ENCODE assay signal across 8 cellular contexts in the genomic region with DNA sequence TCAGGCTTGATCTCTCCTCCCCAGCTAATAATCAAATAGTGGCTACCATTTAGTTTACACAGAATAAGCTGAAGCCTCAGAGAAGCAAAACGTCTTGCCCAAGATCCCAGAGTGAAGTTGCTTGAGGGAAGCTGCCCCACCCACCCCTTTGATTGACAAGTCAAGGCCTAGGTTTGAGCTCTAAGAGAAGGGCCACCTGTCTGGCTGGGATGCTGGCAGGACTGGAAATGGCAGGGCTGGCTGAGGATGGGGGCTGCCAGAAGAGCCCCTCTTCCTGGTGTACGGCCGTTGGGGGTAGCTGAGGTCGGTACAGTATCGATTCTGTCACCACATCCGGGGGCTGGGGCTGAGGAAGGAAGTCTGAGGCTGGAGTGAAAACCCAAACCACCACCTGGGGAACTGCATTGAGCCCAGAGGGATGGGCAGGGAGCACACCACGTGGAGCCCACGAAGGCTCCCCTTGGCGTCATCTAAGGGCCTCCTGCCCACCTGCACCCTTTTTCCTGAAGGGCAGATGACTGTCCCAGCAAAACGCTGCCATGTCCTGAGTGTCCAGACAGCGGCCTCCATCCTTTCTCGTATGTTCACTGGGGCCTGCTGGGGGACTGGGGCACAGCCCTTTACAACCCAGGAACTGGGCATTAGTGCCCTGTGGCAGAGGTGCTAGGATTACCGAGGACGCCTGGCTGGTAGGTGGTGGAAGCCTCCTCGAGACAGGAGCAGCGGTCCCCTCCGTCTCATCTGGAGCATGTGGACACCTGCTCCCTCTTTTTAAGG. TPM values are rescaled to one million over a fixed set of nuclear protein-coding genes. Genes with fewer than 3 reads are reported as not detected.
A peak's percentile ranks its signal among the peaks of the same experiment; 100 is the strongest.
DNase-seq lines count a peak whose midpoint lies in the region; ATAC-seq, FAIRE-seq and TF ChIP-seq lines count a peak whose summit lies in the region.

No MANE protein-coding gene starts in this region.

- H3K9ac ChIP-seq in endothelial cell of umbilical vein (replicated peaks; ENCODE audit: extremely low read depth, insufficient read depth, low read length) (no peak overlapping the region), skeletal muscle tissue (ENCODE audit: low read depth in 1 of 3, low read length in 3 of 3) (peak overlapping the region in 1 of 3 donors; percentile 82)

- H3K9me1 ChIP-seq in endothelial cell of umbilical vein (replicated peaks; ENCODE audit: control insufficient read depth, extremely low read depth, insufficient read depth, low read length) = no peaks in the 10 kb centered on the region

- CTCF ChIA-PET in activated CD4-positive, alpha-beta memory T cell treated with anti-CD3 and anti-CD28 coated beads for 36 hours (lab: Charles Lee) = interaction anchor here (0.7 to 1.1 kb wide), 5 partner anchors 10 to 14 kb away, joined by 3 to 7 read pairs (median 3); no protein-coding TSS in a partner anchor
- CTCF ChIA-PET in endothelial cell of umbilical vein (lab: Charles Lee) = interaction anchor here (1.0 kb wide), 1 partner anchor 13 kb away, joined by 3 read pairs; no protein-coding TSS in a partner anchor

- peaks cover 6 to 30% of the 10 kb centered on the region in 2 experiments for H3K36me3 ChIP-seq in endothelial cell of umbilical vein (ENCODE audit: control insufficient read depth in 2 of 2, extremely low read depth in 1 of 2, insufficient read depth in 2 of 2, low read length in 2 of 2)
- H3K36me3 ChIP-seq in skeletal muscle tissue (ENCODE audit: control insufficient read depth in 3 of 3, insufficient read depth in 3 of 3, low read length in 3 of 3) = peaks cover 33 to 36% (median 36%) of the 10 kb centered on the region in 3 donors

- H3K9me3 Mint-ChIP-seq in activated CD4-positive, alpha-beta memory T cell treated with anti-CD3 and anti-CD28 coated beads for 36 hours = no peaks in the 10 kb centered on the region

- H3K9me3 ChIP-seq in endothelial cell of umbilical vein (replicated peaks; ENCODE audit: control insufficient read depth, insufficient read depth, low read length) (no peaks in the 10 kb centered on the region), skeletal muscle tissue (ENCODE audit: control insufficient read depth in 3 of 3, low read length in 3 of 3) (no peaks in the 10 kb centered on the region)

- H3K4me3 ChIP-seq in endothelial cell of umbilical vein (replicated peaks in 1 of 3; ENCODE audit: insufficient read depth in 1 of 3, low read depth in 1 of 3, low read length in 3 of 3) (no peak overlapping the region), skeletal muscle tissue (ENCODE audit: low read length in 3 of 3) (peak overlapping the region in 1 of 3 donors; percentile 88)

- ATAC-seq in GM18502 (IDR thresholded peaks at IDR 0.05; ENCODE audit: poor library complexity, unreplicated experiment) = peak; percentile 34

- POLR2A ChIA-PET in activated CD4-positive, alpha-beta memory T cell treated with anti-CD3 and anti-CD28 coated beads for 36 hours (lab: Charles Lee) = interaction anchor here (1.3 kb wide), 1 partner anchor 118 kb away, joined by 3 read pairs; no protein-coding TSS in a partner anchor
- POLR2A ChIA-PET in endothelial cell of umbilical vein (lab: Charles Lee) = interaction anchor here (0.6 kb wide), 1 partner anchor 122 kb away, joined by 7 read pairs; no protein-coding TSS in a partner anchor

- intact Hi-C loops in activated CD4-positive, alpha-beta memory T cell treated with anti-CD3 and anti-CD28 coated beads for 36 hours (cut with micrococcal nuclease) = no loop called here
- intact Hi-C loops in endothelial cell of umbilical vein (cut with micrococcal nuclease) = no loop called here

- peak overlapping the region; percentile 93 for H3K4me3 Mint-ChIP-seq in activated CD4-positive, alpha-beta memory T cell treated with anti-CD3 and anti-CD28 coated beads for 36 hours

- BruUV-seq in endothelial cell of umbilical vein (replicated peaks; lab: Mats Ljungman, UMichigan) = no TSS peak

- peaks cover 37% of the 10 kb centered on the region for H3K4me1 Mint-ChIP-seq in activated CD4-positive, alpha-beta memory T cell treated with anti-CD3 and anti-CD28 coated beads for 36 hours (ENCODE audit: low read depth)

- H3K4me1 ChIP-seq in endothelial cell of umbilical vein (ENCODE audit: control insufficient read depth, extremely low read depth, insufficient read depth, low read length) (peaks cover 41% of the 10 kb centered on the region), skeletal muscle tissue (ENCODE audit: control insufficient read depth in 3 of 3, insufficient read depth in 3 of 3, low read length in 3 of 3) (peaks cover 19 to 38% (median 31%) of the 10 kb centered on the region in 3 donors)

- H3K27ac Mint-ChIP-seq in activated CD4-positive, alpha-beta memory T cell treated with anti-CD3 and anti-CD28 coated beads for 36 hours = peak overlapping the region; percentile 95

- H3K36me3 Mint-ChIP-seq in activated CD4-positive, alpha-beta memory T cell treated with anti-CD3 and anti-CD28 coated beads for 36 hours = peaks cover 28% of the 10 kb centered on the region

- H3K27me3 ChIP-seq in endothelial cell of umbilical vein (ENCODE audit: control insufficient read depth in 2 of 2, insufficient read depth in 2 of 2, low read length in 2 of 2) (no peaks in the 10 kb centered on the region), skeletal muscle tissue (ENCODE audit: control insufficient read depth in 3 of 3, insufficient read depth in 3 of 3, low read length in 3 of 3) (no peaks in the 10 kb centered on the region)

- peak; percentile 42 for FAIRE-seq in endothelial cell of umbilical vein (lab: Jason Lieb, UNC)

- H4K20me1 ChIP-seq in endothelial cell of umbilical vein (replicated peaks; ENCODE audit: control insufficient read depth, extremely low read depth, insufficient read depth, low read length) = no peaks in the 10 kb centered on the region

- H3K79me2 ChIP-seq in endothelial cell of umbilical vein (ENCODE audit: control insufficient read depth, insufficient read depth, low read length) = peaks cover 27% of the 10 kb centered on the region

- H3K27ac ChIP-seq in endothelial cell of umbilical vein (ENCODE audit: insufficient read depth, low read depth, low read length) = no peak overlapping the region
- peak overlapping the region; percentile 69 for H3K27ac ChIP-seq in skeletal muscle tissue (ENCODE audit: low read depth, low read length)

- no peak for TF ChIP-seq CTCF in endothelial cell of umbilical vein (IDR thresholded peaks at IDR 0.05; ENCODE audit: extremely low read depth in 1 of 2, insufficient read depth in 1 of 2, low read depth in 1 of 2, low read length in 2 of 2)

- peak; percentile 36 for TF ChIP-seq POLR2A in endothelial cell of umbilical vein (IDR thresholded peaks at IDR 0.05; ENCODE audit: low read depth, low read length)

- no peaks in the 10 kb centered on the region for H3K27me3 Mint-ChIP-seq in activated CD4-positive, alpha-beta memory T cell treated with anti-CD3 and anti-CD28 coated beads for 36 hours

- no peak overlapping the region for H2AFZ ChIP-seq in endothelial cell of umbilical vein (ENCODE audit: low read depth, low read length)

- dilution Hi-C loops in endothelial cell of umbilical vein (cut with MboI; ENCODE audit: extremely low pct_ligation_motif_present, low sequenced_read_pairs) = no loop called here

- DNase-seq in M059J (ENCODE audit: low read depth) (peak; percentile 57), endothelial cell of umbilical vein (ENCODE audit: low read depth, low spot score) (no peak), ecto neural progenitor cell (ENCODE audit: low spot score) (no peak), mucosa of gallbladder (ENCODE audit: low spot score) (no peak), AG08395 (ENCODE audit: low spot score) (no peak)
- peak; percentile 77 for DNase-seq in activated CD4-positive, alpha-beta memory T cell treated with anti-CD3 and anti-CD28 coated beads for 36 hours

- H3K4me2 ChIP-seq in endothelial cell of umbilical vein (ENCODE audit: insufficient read depth, low read length) = no peak overlapping the region

RNA-seq across cellular contexts. Expression of a gene that starts 1.4 kb away (rescaled TPM):
- 18.9 and 38.7 TPM in 2 replicates for total RNA-seq in M059J (2014; rRNA removed; shearing (Covaris generic))
- 10 to 100 TPM; 78.8 to 84.4 TPM for total RNA-seq in activated CD4-positive, alpha-beta memory T cell treated with anti-CD3 and anti-CD28 coated beads for 36 hours
- 94.9 and 101 TPM in 2 replicates for total RNA-seq in endothelial cell of umbilical vein
- 40.4 and 42.4 TPM in 2 replicates for polyA plus RNA-seq in endothelial cell of umbilical vein
- 34.8 and 36.2 TPM in 2 replicates for polyA plus RNA-seq in endothelial cell of umbilical vein (2011; cell fraction: cytosol; rRNA removed)
- polyA plus RNA-seq in endothelial cell of umbilical vein (2011; cell fraction: nucleus; rRNA removed) = 69.1 and 74.5 TPM in 2 replicates
- 45.1 and 54.6 TPM in 2 replicates for polyA plus RNA-seq in endothelial cell of umbilical vein (2012)
- 43.7 and 55.6 TPM in 2 replicates for polyA minus RNA-seq in endothelial cell of umbilical vein
- 10.0 TPM for polyA minus RNA-seq in endothelial cell of umbilical vein (2011; cell fraction: cytosol; rRNA and poly(A)+ RNA removed)
- polyA minus RNA-seq in endothelial cell of umbilical vein (2011; cell fraction: nucleus; rRNA and poly(A)+ RNA removed) = 22.5 and 33.7 TPM in 2 replicates
- total RNA-seq in skeletal muscle tissue = 13.6 TPM
- 61.5 TPM for total RNA-seq in mucosa of gallbladder

RNA-seq across cellular contexts. Expression of a gene that starts 27.5 kb away (rescaled TPM):
- total RNA-seq in M059J (2014; rRNA removed; shearing (Covaris generic)) = 13.1 and 28.4 TPM in 2 replicates
- 10 to 100 TPM; 11.4 to 12.3 TPM for total RNA-seq in activated CD4-positive, alpha-beta memory T cell treated with anti-CD3 and anti-CD28 coated beads for 36 hours
- total RNA-seq in endothelial cell of umbilical vein (28.6 and 32.8 TPM in 2 replicates), skeletal muscle tissue (5.7 TPM), mucosa of gallbladder (16.3 TPM)
- polyA plus RNA-seq in endothelial cell of umbilical vein = 31.5 and 33.5 TPM in 2 replicates
- polyA plus RNA-seq in endothelial cell of umbilical vein (2011; cell fraction: cytosol; rRNA removed) = 14.6 and 23.7 TPM in 2 replicates
- 49.9 and 63.7 TPM in 2 replicates for polyA plus RNA-seq in endothelial cell of umbilical vein (2011; cell fraction: nucleus; rRNA removed)
- polyA plus RNA-seq in endothelial cell of umbilical vein (2012) = 23.5 and 24.5 TPM in 2 replicates
- polyA minus RNA-seq in endothelial cell of umbilical vein = 15.9 and 23.2 TPM in 2 replicates
- 3.3 TPM for polyA minus RNA-seq in endothelial cell of umbilical vein (2011; cell fraction: cytosol; rRNA and poly(A)+ RNA removed)
- polyA minus RNA-seq in endothelial cell of umbilical vein (2011; cell fraction: nucleus; rRNA and poly(A)+ RNA removed) = 14.5 and 18.0 TPM in 2 replicates

RNA-seq across cellular contexts. Expression of a gene that starts 27.9 kb away (rescaled TPM):
- 44.7 and 78.1 TPM in 2 replicates for total RNA-seq in M059J (2014; rRNA removed; shearing (Covaris generic))
- 10 to 100 TPM; 52.6 to 59.3 TPM for total RNA-seq in activated CD4-positive, alpha-beta memory T cell treated with anti-CD3 and anti-CD28 coated beads for 36 hours
- total RNA-seq in endothelial cell of umbilical vein (108 and 116 TPM in 2 replicates), skeletal muscle tissue (28.2 TPM), mucosa of gallbladder (83.9 TPM)
- 144 and 179 TPM in 2 replicates for polyA plus RNA-seq in endothelial cell of umbilical vein
- polyA plus RNA-seq in endothelial cell of umbilical vein (2011; cell fraction: cytosol; rRNA removed) = 87.1 and 114 TPM in 2 replicates
- polyA plus RNA-seq in endothelial cell of umbilical vein (2011; cell fraction: nucleus; rRNA removed) = 179 and 227 TPM in 2 replicates
- 54.6 and 71.2 TPM in 2 replicates for polyA plus RNA-seq in endothelial cell of umbilical vein (2012)
- polyA minus RNA-seq in endothelial cell of umbilical vein = 86.7 and 114 TPM in 2 replicates
- polyA minus RNA-seq in endothelial cell of umbilical vein (2011; cell fraction: cytosol; rRNA and poly(A)+ RNA removed) = 31.5 TPM
- polyA minus RNA-seq in endothelial cell of umbilical vein (2011; cell fraction: nucleus; rRNA and poly(A)+ RNA removed) = 65.9 and 118 TPM in 2 replicates

RNA-seq across cellular contexts. Expression of a gene that starts 57.4 kb away (rescaled TPM):
- total RNA-seq in M059J (2014; rRNA removed; shearing (Covaris generic)) = 0.52 and 1.4 TPM in 2 replicates
- 1 to 10 TPM; 2.8 to 3.0 TPM for total RNA-seq in activated CD4-positive, alpha-beta memory T cell treated with anti-CD3 and anti-CD28 coated beads for 36 hours
- total RNA-seq in endothelial cell of umbilical vein (0.22 and 0.65 TPM in 2 replicates), skeletal muscle tissue (7.3 TPM), mucosa of gallbladder (31.0 TPM)
- 0.76 and 0.83 TPM in 2 replicates for polyA plus RNA-seq in endothelial cell of umbilical vein
- polyA plus RNA-seq in endothelial cell of umbilical vein (2011; cell fraction: cytosol; rRNA removed) = 0.39 TPM in 2 replicates
- 0.39 and 0.55 TPM in 2 replicates for polyA plus RNA-seq in endothelial cell of umbilical vein (2011; cell fraction: nucleus; rRNA removed)
- polyA plus RNA-seq in endothelial cell of umbilical vein (2012) = 0.37 and 0.90 TPM in 2 replicates
- 0.41 and 0.49 TPM in 2 replicates for polyA minus RNA-seq in endothelial cell of umbilical vein
- polyA minus RNA-seq in endothelial cell of umbilical vein (2011; cell fraction: cytosol; rRNA and poly(A)+ RNA removed) = not detected
- polyA minus RNA-seq in endothelial cell of umbilical vein (2011; cell fraction: nucleus; rRNA and poly(A)+ RNA removed) = 0.19 and 0.29 TPM in 2 replicates

Comparison
In these comparisons a context has a peak if more than half of its experiments do, and no peak if none do; other contexts are left out.
1. DNase-seq: peak in M059J (single experiment) and activated CD4-positive, alpha-beta memory T cell treated with anti-CD3 and anti-CD28 coated beads for 36 hours (single experiment); none in endothelial cell of umbilical vein (single experiment), ecto neural progenitor cell (single experiment), mucosa of gallbladder (single experiment) and AG08395 (single experiment).